In the genomic region with DNA sequence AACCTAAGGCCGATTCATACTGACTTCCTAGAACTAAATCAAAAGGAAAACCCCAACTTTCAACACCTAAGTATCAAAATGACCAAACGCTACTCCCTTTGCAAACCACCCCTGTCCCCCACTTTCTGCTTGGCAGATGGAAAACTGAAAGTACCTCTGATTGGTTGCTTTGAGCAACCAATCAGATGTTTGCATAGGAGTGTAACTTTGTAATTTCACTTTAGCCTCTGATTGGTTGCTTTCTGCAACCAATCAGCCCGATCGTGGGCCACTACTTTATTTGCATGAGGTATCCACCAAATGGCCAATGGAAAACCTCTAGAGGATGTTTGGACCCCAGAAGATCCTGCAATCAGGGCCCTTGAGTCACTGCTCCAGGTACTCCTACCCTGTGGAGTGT, we compare ENCODE assay signal across 9 cellular contexts. TPM values are rescaled to one million over a fixed set of nuclear protein-coding genes. Genes with fewer than 3 reads are reported as not detected.
DNase-seq lines count a peak whose midpoint lies in the region; ATAC-seq and TF ChIP-seq lines count a peak whose summit lies in the region.
"Had no signal": no experiment of that assay in that cellular context is flagged by ENCODE, and none has a peak within 500 bp of the region (broad histone marks: within the 10 kb centered on the region; RNA-seq: fewer than 3 reads in every experiment).

No MANE protein-coding gene starts in this region.

- no peaks in the 10 kb centered on the region for H4K20me1 ChIP-seq in GM23248 (ENCODE audit: insufficient read depth)
- no peaks in the 10 kb centered on the region for H4K20me1 ChIP-seq in smooth muscle cell (ENCODE audit: low read depth)

- ATAC-seq in GM21447 (IDR thresholded peaks at IDR 0.05; ENCODE audit: unreplicated experiment) = no peak

- TF ChIP-seq CTCF in fibroblast of the aortic adventitia (IDR thresholded peaks at IDR 0.05; ENCODE audit: insufficient read depth, low read length) (no peak), smooth muscle cell (IDR thresholded peaks at IDR 0.05; ENCODE audit: borderline replicate concordance, insufficient read depth, poor library complexity, severe bottlenecking) (no peak)

- no peaks in the 10 kb centered on the region for H3K27me3 ChIP-seq in GM23248 (replicated peaks; ENCODE audit: insufficient read depth)
- no peaks in the 10 kb centered on the region for H3K27me3 ChIP-seq in smooth muscle cell (ENCODE audit: low read depth)
- H3K27me3 ChIP-seq: neural progenitor cell had no signal

- DNase-seq in Caki2 (ENCODE audit: low read depth) (peak; percentile 86), GM23248 (peak; percentile 12), SK-MEL-5 (ENCODE audit: low read depth, low spot score) (peak; percentile 66), fibroblast of the aortic adventitia (ENCODE audit: low read depth) (peak; percentile 5), globus pallidus (ENCODE audit: low spot score) (no peak), DMS53 treated with DMSO at 0.1 percent for 48 hours (lab: John Stamatoyannopoulos, UW; ENCODE audit: unreplicated experiment) (no peak), smooth muscle cell (lab: John Stamatoyannopoulos, UW; ENCODE audit: unreplicated experiment) (no peak)

- H3K79me2 ChIP-seq in GM23248 (ENCODE audit: insufficient read depth) (no peaks in the 10 kb centered on the region), smooth muscle cell (ENCODE audit: low read depth) (no peaks in the 10 kb centered on the region)

- in situ Hi-C loops in Caki2 (cut with HindIII; ENCODE audit: low pct_unique_long_range_greater_than_20kb, low sequenced_read_pairs) (no loop called here), GM23248 (cut with MboI) (no loop called here), SK-MEL-5 (cut with HindIII; ENCODE audit: low pct_unique_long_range_greater_than_20kb, low sequenced_read_pairs) (no loop called here)

- H3K4me2 ChIP-seq in GM23248 (ENCODE audit: unreplicated experiment) (no peak overlapping the region), smooth muscle cell (no peak overlapping the region)
- H3K4me2 ChIP-seq: neural progenitor cell had no signal

- no peak overlapping the region for H3K4me3 ChIP-seq in GM23248
- H3K4me3 ChIP-seq in fibroblast of the aortic adventitia (ENCODE audit: low read depth, low read length) = no peak overlapping the region
- H3K4me3 ChIP-seq in smooth muscle cell = no peak overlapping the region
- H3K4me3 ChIP-seq: neural progenitor cell had no signal

- peaks cover 6% of the 10 kb centered on the region; the same call in 1 of the 2 replicates for H3K4me1 ChIP-seq in GM23248 (ENCODE audit: insufficient read depth)
- H3K4me1 ChIP-seq in smooth muscle cell (ENCODE audit: low read depth) = no peaks in the 10 kb centered on the region
- H3K4me1 ChIP-seq: neural progenitor cell had no signal

- H3K9me3 ChIP-seq in GM23248 (ENCODE audit: low read depth) (no peaks in the 10 kb centered on the region), smooth muscle cell (replicated peaks; ENCODE audit: low read depth) (no peaks in the 10 kb centered on the region)

- no peak overlapping the region for H3K27ac ChIP-seq in GM23248
- H3K27ac ChIP-seq in smooth muscle cell (ENCODE audit: low read depth) = no peak overlapping the region
- H3K27ac ChIP-seq: neural progenitor cell had no signal

- H3K36me3 ChIP-seq in GM23248 (ENCODE audit: low read depth) (no peaks in the 10 kb centered on the region), smooth muscle cell (ENCODE audit: low read depth) (no peaks in the 10 kb centered on the region)
- H3K36me3 ChIP-seq: neural progenitor cell had no signal

- 79 to 80% methylated on average over 4 of the region's 4 CpGs for WGBS in GM23248 (ENCODE audit: low coverage in 1 of 2, low lambda C conversion rate in 2 of 2, missing lambda C conversion rate in 2 of 2), 2 experiments
- WGBS in smooth muscle cell (ENCODE audit: low lambda C conversion rate) = 95% methylated on average over 4 of the region's 4 CpGs

- no peaks in the 10 kb centered on the region for H3K9me2 ChIP-seq in GM23248 (ENCODE audit: insufficient read depth)

- H3F3A ChIP-seq in GM23248 (ENCODE audit: insufficient read depth) (peaks cover 5% of the 10 kb centered on the region; the same call in 1 of the 2 replicates), smooth muscle cell (ENCODE audit: low read depth) (no peaks in the 10 kb centered on the region)

- H2AFZ ChIP-seq in GM23248 (no peak overlapping the region), smooth muscle cell (ENCODE audit: low read depth) (no peak overlapping the region)
- H2AFZ ChIP-seq: neural progenitor cell had no signal

- H3K9ac ChIP-seq in GM23248 (no peak overlapping the region), smooth muscle cell (ENCODE audit: low read depth) (no peak overlapping the region)
- H3K9ac ChIP-seq: neural progenitor cell had no signal

RNA-seq across cellular contexts. Expression of gene SNX10, which starts 12.3 kb away (rescaled TPM):
- total RNA-seq in Caki2 (2014; rRNA removed; shearing (Covaris generic); ENCODE audit: low replicate concordance) = 17.9 and 24.4 TPM in 2 replicates
- 1.4 and 1.5 TPM in 2 replicates for total RNA-seq in GM23248 (2014; rRNA removed; shearing (Covaris generic))
- polyA plus RNA-seq in GM23248 (2016; fragmentation: Nextera tagmentation; extraction: Ambion mirVana) = 0.27 and 0.60 TPM in 2 replicates
- total RNA-seq in SK-MEL-5 (2014; rRNA removed; shearing (Covaris generic)) = 203 and 210 TPM in 2 replicates
- polyA plus RNA-seq in SK-MEL-5 (2015; cell fraction: cytosol; rRNA removed) = 190 and 243 TPM in 2 replicates
- polyA plus RNA-seq in SK-MEL-5 (2015; cell fraction: nucleus; rRNA removed) = 103 and 134 TPM in 2 replicates
- total RNA-seq in fibroblast of the aortic adventitia (ENCODE audit: low replicate concordance) = 0.09 and 2.5 TPM in 2 replicates
- 2.2 and 3.1 TPM in 2 replicates for total RNA-seq in smooth muscle cell
- 1.1 and 1.6 TPM in 2 replicates for polyA plus RNA-seq in smooth muscle cell

Comparison
In these comparisons a context has a peak if more than half of its experiments do, and no peak if none do; other contexts are left out.
1. DNase-seq: peak in Caki2 (single experiment), GM23248 (single experiment), SK-MEL-5 (single experiment) and fibroblast of the aortic adventitia (single experiment); none in globus pallidus (single experiment), DMS53 treated with DMSO at 0.1 percent for 48 hours (single experiment) and smooth muscle cell (single experiment).